In the genomic region with DNA sequence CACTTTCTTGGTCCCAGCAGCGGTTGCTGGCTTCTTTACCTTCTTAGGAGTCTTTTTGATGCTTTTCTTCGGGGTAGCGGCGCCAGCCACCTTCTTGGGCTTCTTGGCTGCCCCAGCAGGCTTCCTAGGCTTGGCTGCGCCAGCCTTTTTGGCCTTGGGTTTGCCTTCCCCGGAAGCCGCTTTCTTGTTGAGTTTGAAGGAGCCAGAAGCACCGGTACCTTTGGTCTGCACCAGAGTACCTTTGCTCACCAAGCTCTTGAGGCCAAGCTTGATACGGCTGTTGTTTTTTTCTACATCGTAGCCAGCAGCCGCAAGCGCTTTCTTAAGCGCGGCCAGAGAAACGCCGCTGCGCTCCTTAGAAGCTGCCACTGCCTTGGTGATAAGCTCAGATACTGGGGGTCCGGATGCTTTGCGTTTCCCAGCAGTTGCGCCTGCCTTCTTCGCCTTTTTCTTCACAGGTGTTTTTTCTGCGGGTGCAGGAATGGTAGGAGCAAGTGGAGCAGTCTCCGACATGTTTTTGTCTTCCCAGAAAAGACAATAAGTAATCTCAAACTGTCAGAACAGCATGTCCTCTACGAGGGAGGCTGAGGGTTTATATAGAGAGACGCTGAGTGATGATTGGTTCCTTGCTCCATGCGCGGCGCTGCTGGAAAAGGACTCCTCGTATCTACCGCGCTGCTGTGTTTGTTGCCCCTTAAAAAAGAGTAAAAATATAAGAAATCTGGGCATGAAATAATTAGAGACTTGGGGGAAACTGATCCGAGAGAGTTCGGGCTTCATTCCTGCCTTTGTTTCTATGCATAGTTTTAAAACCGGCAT, we compare ENCODE assay signal across 8 cellular contexts.
DNase-seq lines count a peak whose midpoint lies in the region; ATAC-seq lines count a peak whose summit lies in the region.

No MANE protein-coding gene starts in this region.

- intact Hi-C loops in Right ventricle myocardium inferior (cut with DNase I): no loop called here
- intact Hi-C loops in cardiac septum (cut with DNase I): loop anchor here (5.0 kb wide), 1 partner anchor 38 kb away; a partner anchor contains a TSS

- peak overlapping the region; percentile 96 to 98 for H3K27ac Mint-ChIP-seq in effector memory CD8-positive, alpha-beta T cell

- peaks cover 13 to 29% of the 10 kb centered on the region in 2 donors for H3K4me1 Mint-ChIP-seq in effector memory CD8-positive, alpha-beta T cell (ENCODE audit: low read depth in 2 of 2)

- H3K36me3 Mint-ChIP-seq in effector memory CD8-positive, alpha-beta T cell (ENCODE audit: insufficient read depth): peaks cover 30% of the 10 kb centered on the region

- peak overlapping the region; percentile 60 for H3K4me3 ChIP-seq in mononuclear cell (ENCODE audit: low read length)

- DNase-seq in Right ventricle myocardium inferior (ENCODE audit: missing footprints) (peak; percentile 81), cardiac septum (ENCODE audit: low spot score) (no peak), NCI-H226 (peak; percentile 48)
- DNase-seq in activated CD4-positive, alpha-beta T cell treated with anti-CD3 and anti-CD28 coated beads, Interleukin-2, amount 50 U/mL, for 1 hour: peak; percentile 53
- DNase-seq in effector memory CD8-positive, alpha-beta T cell: peak; percentile 52 to 83 (median 64)
- peak; percentile 77 for DNase-seq in stimulated activated naive CD8-positive, alpha-beta T cell treated with anti-CD3 and anti-CD28 coated beads, Interleukin-15, Interleukin-2, amounts not matched to agents 100 U/mL and 50 U/mL, for 24 hours

- H3K4me1 ChIP-seq in mononuclear cell (ENCODE audit: insufficient read depth, low read length): peaks cover 31% of the 10 kb centered on the region

- H3K9me3 ChIP-seq in mononuclear cell (ENCODE audit: low read depth, low read length): no peaks in the 10 kb centered on the region

- no peaks in the 10 kb centered on the region for H3K27me3 ChIP-seq in mononuclear cell (ENCODE audit: insufficient read depth, low read length)

- no peaks in the 10 kb centered on the region for H3K9me3 Mint-ChIP-seq in effector memory CD8-positive, alpha-beta T cell

- ATAC-seq in Right ventricle myocardium inferior: peak; percentile 77
- ATAC-seq in HG02870 (IDR thresholded peaks at IDR 0.05; ENCODE audit: unreplicated experiment): peak; percentile 47
- ATAC-seq in effector memory CD8-positive, alpha-beta T cell (replicated peaks): peak; percentile 62
- peak; percentile 70 for ATAC-seq in stimulated activated naive CD8-positive, alpha-beta T cell treated with anti-CD3 and anti-CD28 coated beads, Interleukin-15, Interleukin-2, amounts not matched to agents 100 U/mL and 50 U/mL, for 24 hours

- peak overlapping the region; percentile 94 to 95 for H3K4me3 Mint-ChIP-seq in effector memory CD8-positive, alpha-beta T cell

- H3K27me3 Mint-ChIP-seq in effector memory CD8-positive, alpha-beta T cell: no peaks in the 10 kb centered on the region
